Comparison of ENCODE assay signal across 27 cellular contexts in the genomic region with DNA sequence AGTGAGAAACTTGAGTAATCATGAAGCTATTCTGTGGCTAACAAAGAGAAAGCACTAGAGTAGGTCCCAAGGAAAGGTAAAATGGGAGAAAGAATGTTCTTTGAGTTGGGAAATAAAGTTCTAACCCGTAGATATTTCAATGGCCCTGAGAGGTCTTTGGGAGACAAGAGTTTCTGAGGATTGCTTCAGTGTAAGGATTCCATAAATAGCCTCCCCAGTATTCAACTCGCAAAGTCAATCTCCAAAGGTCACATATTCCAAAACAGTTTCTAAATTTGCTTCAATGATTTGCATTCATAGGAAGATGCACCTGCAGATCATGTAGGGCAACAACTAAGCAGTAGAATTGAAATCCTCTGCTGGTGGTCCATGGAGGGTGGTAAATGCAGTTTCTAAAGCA.
"Had no signal": no experiment of that assay in that cellular context is flagged by ENCODE, and none has a peak within 500 bp of the region (broad histone marks: within the 10 kb centered on the region; RNA-seq: fewer than 3 reads in every experiment).

No MANE protein-coding gene starts in this region.

- H3K27me3 Mint-ChIP-seq: T-helper 17 cell had no signal

- H3K27ac ChIP-seq: adrenal gland, body of pancreas, colonic mucosa, epithelial cell of prostate, esophagus squamous epithelium, gastroesophageal sphincter had no signal

- H3K36me3 Mint-ChIP-seq: activated naive CD4-positive, alpha-beta T cell treated with anti-CD3 and anti-CD28 coated beads, Interleukin-2, amount 50 U/mL, for 24 hours; activated naive CD8-positive, alpha-beta T cell treated with anti-CD3 and anti-CD28 coated beads for 36 hours had no signal

- H3K36me3 ChIP-seq: adrenal gland, colonic mucosa, esophagus squamous epithelium, gastroesophageal sphincter had no signal

- ATAC-seq: activated CD4-positive, alpha-beta T cell treated with anti-CD3 and anti-CD28 coated beads for 36 hours; activated CD8-positive, alpha-beta T cell treated with anti-CD3 and anti-CD28 coated beads for 36 hours; activated naive CD8-positive, alpha-beta T cell treated with anti-CD3 and anti-CD28 coated beads, Interleukin-2, amount 50 U/mL, for 24 hours; activated T-cell treated with anti-CD3 and anti-CD28 coated beads, Interleukin-2, amount 50 U/mL, for 4 hours; activated T-helper 17 cell treated with anti-CD3 and anti-CD28 coated beads, Interleukin-2, amount 50 U/mL, for 72 hours; body of pancreas; gastroesophageal sphincter; T-helper 17 cell had no signal

- H3K9me3 ChIP-seq: adrenal gland, body of pancreas, colonic mucosa, esophagus squamous epithelium had no signal

- H3K4me3 ChIP-seq: adrenal gland, body of pancreas, colonic mucosa, esophagus squamous epithelium, gastroesophageal sphincter had no signal

- H3K4me1 Mint-ChIP-seq: activated CD4-positive, alpha-beta T cell treated with anti-CD3 and anti-CD28 coated beads for 36 hours; activated CD4-positive, alpha-beta T cell treated with anti-CD3 and anti-CD28 coated beads, Interleukin-2, amount 10 ng/mL, durations not matched to agents 24 days and 14 days; activated naive CD4-positive, alpha-beta T cell treated with anti-CD3 and anti-CD28 coated beads, Interleukin-2, amount 50 U/mL, for 24 hours; activated naive CD8-positive, alpha-beta T cell treated with anti-CD3 and anti-CD28 coated beads for 36 hours; activated naive CD8-positive, alpha-beta T cell treated with anti-CD3 and anti-CD28 coated beads, Interleukin-2, amount 50 U/mL, for 24 hours; activated T-helper 17 cell treated with anti-CD3 and anti-CD28 coated beads, Interleukin-2, amount 50 U/mL, for 72 hours; T-helper 17 cell had no signal

- H3K27ac Mint-ChIP-seq: activated CD4-positive, alpha-beta T cell treated with anti-CD3 and anti-CD28 coated beads for 36 hours; activated CD4-positive, alpha-beta T cell treated with anti-CD3 and anti-CD28 coated beads, Interleukin-2, amount 10 ng/mL, durations not matched to agents 24 days and 14 days; activated CD8-positive, alpha-beta T cell treated with anti-CD3 and anti-CD28 coated beads for 36 hours; activated naive CD4-positive, alpha-beta T cell treated with anti-CD3 and anti-CD28 coated beads for 36 hours; activated naive CD4-positive, alpha-beta T cell treated with anti-CD3 and anti-CD28 coated beads, Interleukin-2, amount 50 U/mL, for 24 hours; activated naive CD8-positive, alpha-beta T cell treated with anti-CD3 and anti-CD28 coated beads for 36 hours; activated naive CD8-positive, alpha-beta T cell treated with anti-CD3 and anti-CD28 coated beads, Interleukin-2, amount 50 U/mL, for 24 hours; activated T-helper 17 cell treated with anti-CD3 and anti-CD28 coated beads, Interleukin-2, amount 50 U/mL, for 72 hours; T-helper 17 cell had no signal

- H3K27me3 ChIP-seq: adrenal gland, body of pancreas, colonic mucosa, esophagus squamous epithelium, gastroesophageal sphincter had no signal

- H3K9me3 Mint-ChIP-seq: activated CD4-positive, alpha-beta T cell treated with anti-CD3 and anti-CD28 coated beads, Interleukin-2, amount 10 ng/mL, durations not matched to agents 24 days and 14 days; activated CD8-positive, alpha-beta T cell treated with anti-CD3 and anti-CD28 coated beads for 36 hours; activated naive CD4-positive, alpha-beta T cell treated with anti-CD3 and anti-CD28 coated beads for 36 hours; activated naive CD4-positive, alpha-beta T cell treated with anti-CD3 and anti-CD28 coated beads, Interleukin-2, amount 50 U/mL, for 24 hours; activated naive CD8-positive, alpha-beta T cell treated with anti-CD3 and anti-CD28 coated beads for 36 hours; activated naive CD8-positive, alpha-beta T cell treated with anti-CD3 and anti-CD28 coated beads, Interleukin-2, amount 50 U/mL, for 24 hours; activated T-cell treated with anti-CD3 and anti-CD28 coated beads, Interleukin-2, amount 50 U/mL, for 4 hours; activated T-helper 17 cell treated with anti-CD3 and anti-CD28 coated beads, Interleukin-2, amount 50 U/mL, for 72 hours had no signal

- H3K4me3 Mint-ChIP-seq: activated CD4-positive, alpha-beta T cell treated with anti-CD3 and anti-CD28 coated beads for 36 hours; activated CD4-positive, alpha-beta T cell treated with anti-CD3 and anti-CD28 coated beads, Interleukin-2, amount 10 ng/mL, durations not matched to agents 24 days and 14 days; activated CD8-positive, alpha-beta T cell treated with anti-CD3 and anti-CD28 coated beads for 36 hours; activated naive CD4-positive, alpha-beta T cell treated with anti-CD3 and anti-CD28 coated beads for 36 hours; activated naive CD4-positive, alpha-beta T cell treated with anti-CD3 and anti-CD28 coated beads, Interleukin-2, amount 50 U/mL, for 24 hours; activated naive CD8-positive, alpha-beta T cell treated with anti-CD3 and anti-CD28 coated beads for 36 hours; activated naive CD8-positive, alpha-beta T cell treated with anti-CD3 and anti-CD28 coated beads, Interleukin-2, amount 50 U/mL, for 24 hours; activated T-cell treated with anti-CD3 and anti-CD28 coated beads, Interleukin-2, amount 50 U/mL, for 4 hours; activated T-helper 17 cell treated with anti-CD3 and anti-CD28 coated beads, Interleukin-2, amount 50 U/mL, for 72 hours; T-helper 17 cell had no signal

- DNase-seq: activated CD4-positive, alpha-beta T cell treated with anti-CD3 and anti-CD28 coated beads for 36 hours; activated CD4-positive, alpha-beta T cell treated with anti-CD3 and anti-CD28 coated beads, Interleukin-2, amount 10 ng/mL, durations not matched to agents 24 days and 14 days; activated CD4-positive, CD25-positive, alpha-beta regulatory T cell; activated CD4-positive, CD25-positive, alpha-beta regulatory T cell treated with anti-CD3 and anti-CD28 coated beads, Interleukin-2, amount 50 U/mL, for 72 hours; activated CD8-positive, alpha-beta memory T cell treated with anti-CD3 and anti-CD28 coated beads for 24 hours; activated CD8-positive, alpha-beta T cell treated with anti-CD3 and anti-CD28 coated beads for 36 hours; activated effector memory CD4-positive, alpha-beta T cell treated with Interleukin-2 at 50 U/mL for 16 hours; activated naive CD4-positive, alpha-beta T cell treated with anti-CD3 and anti-CD28 coated beads for 36 hours; activated naive CD8-positive, alpha-beta T cell treated with anti-CD3 and anti-CD28 coated beads for 36 hours; activated naive CD8-positive, alpha-beta T cell treated with anti-CD3 and anti-CD28 coated beads, Interleukin-2, amount 50 U/mL, for 24 hours; activated T-cell treated with anti-CD3 and anti-CD28 coated beads, Interleukin-2, amount 50 U/mL, for 4 hours; adrenal gland; amygdala; aorta; body of pancreas; central memory CD4-positive, alpha-beta T cell; cerebellar nuclear complex; colonic mucosa; effector CD8-positive, alpha-beta T cell; esophagus squamous epithelium; foreskin melanocyte; T-helper 1 cell; T-helper 17 cell had no signal

- H3K4me1 ChIP-seq: adrenal gland, body of pancreas, colonic mucosa, esophagus squamous epithelium, gastroesophageal sphincter had no signal
